ENCODE assay signal across 20 cellular contexts in genomic region chr3:172239218-172239738, GRCh38.
"Had no signal": no experiment of that assay in that cellular context is flagged by ENCODE, and none has a peak within 500 bp of the region (broad histone marks: within the 10 kb centered on the region; RNA-seq: fewer than 3 reads in every experiment).

No MANE protein-coding gene starts in this region.

- H3K4me3 Mint-ChIP-seq: activated CD4-positive, alpha-beta T cell treated with anti-CD3 and anti-CD28 coated beads for 36 hours; activated naive CD8-positive, alpha-beta T cell; activated T-helper 1 cell treated with anti-CD3 and anti-CD28 coated beads, Interleukin-12 subunit alpha, Interleukin-12 subunit beta, Interleukin-2, Interleukin-4 antibody, amounts not matched to agents 30 ng/mL and 10 ng/mL and 1 ng/mL, durations not matched to agents 14 hours and 24 hours and 36 hours; nephron; stimulated activated naive CD8-positive, alpha-beta T cell treated with anti-CD3 and anti-CD28 coated beads, Interleukin-15, Interleukin-2, amounts not matched to agents 100 ng/mL and 50 ng/mL, for 24 hours had no signal

- H3K27ac ChIP-seq: gastroesophageal sphincter, transverse colon, vagina had no signal

- DNase-seq: activated CD4-positive, alpha-beta T cell treated with anti-CD3 and anti-CD28 coated beads for 36 hours; activated CD4-positive, alpha-beta T cell treated with anti-CD3 and anti-CD28 coated beads, Interleukin-2, amount 50 U/mL, for 48 hours; activated gamma-delta T cell treated with Interleukin-2 at 50 U/mL for 16 hours; activated T-cell treated with anti-CD3 and anti-CD28 coated beads for 4 hours; body of pancreas; caudate nucleus; heart left ventricle; nucleus accumbens; SW 1271; T-helper 2 cell; transverse colon had no signal

- H3K4me3 ChIP-seq: body of pancreas, gastroesophageal sphincter, heart left ventricle, transverse colon, vagina had no signal

- H3K36me3 ChIP-seq: transverse colon had no signal

- FAIRE-seq: colon, endometrium, TTC549 had no signal

- H3K27me3 ChIP-seq: body of pancreas, gastroesophageal sphincter, heart left ventricle, transverse colon, vagina had no signal

- H3K27me3 Mint-ChIP-seq: activated CD4-positive, alpha-beta T cell treated with anti-CD3 and anti-CD28 coated beads for 36 hours; activated naive CD8-positive, alpha-beta T cell; stimulated activated naive CD8-positive, alpha-beta T cell treated with anti-CD3 and anti-CD28 coated beads, Interleukin-15, Interleukin-2, amounts not matched to agents 100 ng/mL and 50 ng/mL, for 24 hours had no signal

- H3K27ac Mint-ChIP-seq: activated CD4-positive, alpha-beta T cell treated with anti-CD3 and anti-CD28 coated beads for 36 hours; activated naive CD8-positive, alpha-beta T cell; activated T-helper 1 cell treated with anti-CD3 and anti-CD28 coated beads, Interleukin-12 subunit alpha, Interleukin-12 subunit beta, Interleukin-2, Interleukin-4 antibody, amounts not matched to agents 30 ng/mL and 10 ng/mL and 1 ng/mL, durations not matched to agents 14 hours and 24 hours and 36 hours; nephron; stimulated activated naive CD8-positive, alpha-beta T cell treated with anti-CD3 and anti-CD28 coated beads, Interleukin-15, Interleukin-2, amounts not matched to agents 100 ng/mL and 50 ng/mL, for 24 hours had no signal

- H3K9me3 ChIP-seq: transverse colon had no signal

- H3K4me1 Mint-ChIP-seq: nephron had no signal
